ENCODE assay signal across 26 cellular contexts in the genomic region with DNA sequence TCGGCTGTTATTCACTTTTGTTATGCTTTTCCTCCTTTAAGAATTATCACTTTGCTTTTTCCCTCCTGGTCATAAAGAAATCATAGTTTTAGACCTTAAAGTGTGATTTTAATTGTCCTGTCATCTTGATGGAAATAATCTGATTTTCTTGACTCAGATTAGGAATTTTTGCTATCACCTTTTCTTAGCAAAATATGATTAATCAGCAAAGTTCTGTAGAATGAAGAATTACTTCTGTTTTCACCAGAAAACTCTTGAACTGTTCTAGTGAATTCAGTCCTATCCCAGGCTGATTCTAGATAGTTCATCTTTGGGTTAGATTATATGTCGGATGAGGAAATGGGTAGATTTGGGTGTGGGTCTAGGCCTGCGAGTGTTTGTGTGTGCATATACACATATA. TPM values are rescaled to one million over a fixed set of nuclear protein-coding genes. Genes with fewer than 3 reads are reported as not detected.
DNase-seq lines count a peak whose midpoint lies in the region; ATAC-seq, FAIRE-seq and TF ChIP-seq lines count a peak whose summit lies in the region.
"Had no signal": no experiment of that assay in that cellular context is flagged by ENCODE, and none has a peak within 500 bp of the region (broad histone marks: within the 10 kb centered on the region; RNA-seq: fewer than 3 reads in every experiment).

No MANE protein-coding gene starts in this region.

- TF ChIP-seq RAD21 in HepG2 (CRISPR knock-in tag; IDR thresholded peaks at IDR 0.05), result no peak

- CTCF ChIA-PET in HepG2 (lab: Yijun Ruan, JAX; ENCODE audit: low intra/inter-chr PET ratio, low total read pairs), result no interaction called here

- H2AFZ ChIP-seq in HepG2 (ENCODE audit: low read length) (no peak overlapping the region), astrocyte (ENCODE audit: low read depth, low read length) (no peak overlapping the region)

- H3K27ac Mint-ChIP-seq in astrocyte (ENCODE audit: unreplicated experiment), result no peak overlapping the region
- peak overlapping the region; percentile 14 for H3K27ac Mint-ChIP-seq in central memory CD8-positive, alpha-beta T cell (ENCODE audit: low read depth)

- peaks cover 17% of the 10 kb centered on the region for H3K4me1 Mint-ChIP-seq in astrocyte (ENCODE audit: low read depth, unreplicated experiment)
- peaks cover 7% of the 10 kb centered on the region for H3K4me1 Mint-ChIP-seq in central memory CD8-positive, alpha-beta T cell
- H3K4me1 Mint-ChIP-seq: CD14-positive monocyte had no signal

- H3K36me3 ChIP-seq in HepG2 (replicated peaks in 1 of 2; ENCODE audit: control insufficient read depth in 1 of 2, insufficient read depth in 2 of 2, low read length in 2 of 2) (no peaks in the 10 kb centered on the region), right lobe of liver (no peaks in the 10 kb centered on the region), astrocyte (ENCODE audit: insufficient read depth, low read length) (no peaks in the 10 kb centered on the region)
- H3K36me3 ChIP-seq: BE2C, BLaER1 had no signal

- H3K4me3 Mint-ChIP-seq in astrocyte (ENCODE audit: unreplicated experiment), result no peak overlapping the region
- H3K4me3 Mint-ChIP-seq in central memory CD8-positive, alpha-beta T cell, result no peak overlapping the region
- H3K4me3 Mint-ChIP-seq: CD14-positive monocyte; CD4-positive, alpha-beta memory T cell; CD4-positive, CD25-positive, alpha-beta regulatory T cell; CD8-positive, alpha-beta memory T cell had no signal

- POLR2A ChIA-PET in HepG2 (lab: Yijun Ruan, JAX), result no interaction called here

- H4K20me1 ChIP-seq in HepG2 (ENCODE audit: insufficient read depth, low read length) (no peaks in the 10 kb centered on the region), astrocyte (ENCODE audit: insufficient read depth, low read length) (peaks cover 5% of the 10 kb centered on the region)

- TF ChIP-seq CTCF in HepG2 (CRISPR knock-in tag; IDR thresholded peaks at IDR 0.05) (no peak), right lobe of liver (IDR thresholded peaks at IDR 0.05) (no peak), astrocyte (IDR thresholded peaks at IDR 0.05; ENCODE audit: insufficient read depth, low read depth, low read length) (no peak)

- H3K27ac ChIP-seq in HepG2 (ENCODE audit: extremely low read length, insufficient read depth, low read length) (no peak overlapping the region), right lobe of liver (no peak overlapping the region), astrocyte (ENCODE audit: low read depth, low read length) (no peak overlapping the region)
- H3K27ac ChIP-seq: 22Rv1, BLaER1 had no signal

- no peaks in the 10 kb centered on the region for H3K36me3 Mint-ChIP-seq in astrocyte (ENCODE audit: low read depth, unreplicated experiment)
- peaks cover 2% of the 10 kb centered on the region for H3K36me3 Mint-ChIP-seq in central memory CD8-positive, alpha-beta T cell (ENCODE audit: insufficient read depth)
- H3K36me3 Mint-ChIP-seq: CD14-positive monocyte; CD4-positive, alpha-beta memory T cell; CD4-positive, CD25-positive, alpha-beta regulatory T cell had no signal

- H3K4me1 ChIP-seq in HepG2 (ENCODE audit: insufficient read depth, low read length), result peaks cover 27% of the 10 kb centered on the region
- peaks cover 0 to 4% (median 0%) of the 10 kb centered on the region in 4 donors for H3K4me1 ChIP-seq in right lobe of liver
- H3K4me1 ChIP-seq in astrocyte (ENCODE audit: insufficient read depth, low read length), result peaks cover 7% of the 10 kb centered on the region
- H3K4me1 ChIP-seq: BLaER1 had no signal

- BruUV-seq in HepG2 (replicated peaks; lab: Mats Ljungman, UMichigan), result no TSS peak

- H3K9me3 ChIP-seq in HepG2 (ENCODE audit: low read length), result no peaks in the 10 kb centered on the region
- H3K9me3 ChIP-seq in right lobe of liver, result no peaks in the 10 kb centered on the region
- no peaks in the 10 kb centered on the region for H3K9me3 ChIP-seq in astrocyte (ENCODE audit: insufficient read depth, low read depth, low read length)
- H3K9me3 ChIP-seq: BE2C, BLaER1 had no signal

- DNase-seq in HepG2 (ENCODE audit: low spot score) (no peak), right lobe of liver (no peak), astrocyte (ENCODE audit: low read depth) (no peak), RCC 7860 (ENCODE audit: low spot score) (no peak)
- no peak for DNase-seq in central memory CD8-positive, alpha-beta T cell (ENCODE audit: low spot score in 2 of 2)
- DNase-seq: ACHN; BE2C; C1 segment of cervical spinal cord; CD4-positive, alpha-beta memory T cell; CD4-positive, CD25-positive, alpha-beta regulatory T cell; CD8-positive, alpha-beta memory T cell; COR-L47; DMS 273 treated with DMSO at 0.1 percent for 48 hours; DMS153; DMS53; DMS79; DND-41; EL; GDM1 had no signal

- no peak for FAIRE-seq in HepG2 (lab: Jason Lieb, UNC)
- FAIRE-seq in astrocyte (lab: Jason Lieb, UNC), result peak; percentile 47
- no peak for FAIRE-seq in RCC 7860 (lab: Jason Lieb, UNC)
- FAIRE-seq: GM12878, GM12892, GM18507 had no signal

- H3K9me3 Mint-ChIP-seq in astrocyte (ENCODE audit: unreplicated experiment), result no peaks in the 10 kb centered on the region
- H3K9me3 Mint-ChIP-seq in central memory CD8-positive, alpha-beta T cell, result no peaks in the 10 kb centered on the region
- H3K9me3 Mint-ChIP-seq: CD14-positive monocyte; CD4-positive, alpha-beta memory T cell; CD4-positive, CD25-positive, alpha-beta regulatory T cell; CD8-positive, alpha-beta memory T cell had no signal

- TF ChIP-seq POLR2A in HepG2 (IDR thresholded peaks at IDR 0.05; ENCODE audit: insufficient read depth in 1 of 2, low read depth in 2 of 2, low read length in 2 of 2), result no peak
- TF ChIP-seq POLR2A in right lobe of liver (IDR thresholded peaks at IDR 0.05), result no peak

- peaks cover 18% of the 10 kb centered on the region for H3K79me2 ChIP-seq in HepG2 (ENCODE audit: insufficient read depth, low read length)
- peaks cover 40% of the 10 kb centered on the region for H3K79me2 ChIP-seq in astrocyte (ENCODE audit: insufficient read depth, low read length)

- no peak for ATAC-seq in HepG2
- ATAC-seq in right lobe of liver, result no peak
- ATAC-seq in central memory CD8-positive, alpha-beta T cell (replicated peaks; ENCODE audit: extremely low read depth, poor library complexity, severe bottlenecking), result no peak
- ATAC-seq in HG03565 (IDR thresholded peaks at IDR 0.05; ENCODE audit: unreplicated experiment), result no peak
- ATAC-seq: GM12878 had no signal

- in situ Hi-C loops in HepG2 (cut with HindIII; ENCODE audit: extremely low pct_ligation_motif_present, low pct_unique_long_range_greater_than_20kb), result loop anchor here (25.0 kb wide), 1 partner anchor 757 kb away; no protein-coding TSS in a partner anchor

- H3K9ac ChIP-seq in HepG2 (ENCODE audit: insufficient read depth, low read depth, low read length) (no peak overlapping the region), astrocyte (ENCODE audit: low read length) (no peak overlapping the region)
- H3K9ac ChIP-seq: BLaER1 had no signal

- intact Hi-C loops in HepG2 (cut with micrococcal nuclease; ENCODE audit: unreplicated experiment), result loop anchor here (5.0 kb wide), 1 partner anchor 762 kb away; no protein-coding TSS in a partner anchor
- intact Hi-C loops in right lobe of liver (cut with DNase I), result loop anchor here (10.0 kb wide), 2 partner anchors 235 to 425 kb away; no protein-coding TSS in a partner anchor

- TF ChIP-seq EP300 in HepG2 (IDR thresholded peaks at IDR 0.05; ENCODE audit: low read depth in 2 of 2, low read length in 2 of 2) (no peak), HepG2 (CRISPR knock-in tag; IDR thresholded peaks at IDR 0.05; ENCODE audit: borderline replicate concordance) (no peak)

- H3K27me3 ChIP-seq in HepG2 (ENCODE audit: control insufficient read depth in 1 of 2, insufficient read depth in 2 of 2, low read length in 2 of 2) (no peaks in the 10 kb centered on the region), right lobe of liver (no peaks in the 10 kb centered on the region), astrocyte (ENCODE audit: insufficient read depth, low read length) (no peaks in the 10 kb centered on the region)
- H3K27me3 ChIP-seq: BE2C, BLaER1 had no signal

- H3K4me2 ChIP-seq in HepG2 (ENCODE audit: low read depth, low read length) (no peak overlapping the region), astrocyte (ENCODE audit: low read length) (no peak overlapping the region)
- H3K4me2 ChIP-seq: BLaER1 had no signal

- H3K27me3 Mint-ChIP-seq in astrocyte (ENCODE audit: low read depth, unreplicated experiment), result no peaks in the 10 kb centered on the region
- H3K27me3 Mint-ChIP-seq in central memory CD8-positive, alpha-beta T cell, result no peaks in the 10 kb centered on the region
- H3K27me3 Mint-ChIP-seq: CD4-positive, alpha-beta memory T cell; CD4-positive, CD25-positive, alpha-beta regulatory T cell; CD8-positive, alpha-beta memory T cell had no signal

- 90% methylated on average over 3 of the region's 3 CpGs for WGBS in HepG2 (ENCODE audit: low lambda C conversion rate)
- 89% methylated on average over 3 of the region's 3 CpGs for WGBS in right lobe of liver (ENCODE audit: insufficient coverage, low coverage, low lambda C conversion rate, missing lambda C conversion rate)

- no peak overlapping the region for H3K4me3 ChIP-seq in HepG2 (replicated peaks in 1 of 3; ENCODE audit: insufficient read depth in 1 of 3, low read depth in 2 of 3, low read length in 3 of 3)
- H3K4me3 ChIP-seq in right lobe of liver, result no peak overlapping the region
- H3K4me3 ChIP-seq in astrocyte (ENCODE audit: insufficient read depth, low read depth, low read length), result no peak overlapping the region
- H3K4me3 ChIP-seq: BLaER1, GM12878 had no signal

RNA-seq across cellular contexts. Expression of a gene that starts 12.2 kb away (rescaled TPM):
- total RNA-seq in HepG2 (2016; rRNA removed; fragmentation: Illumina TruSeq; extraction: Trizol), result 48.7 and 84.6 TPM in 2 replicates
- 22.7 and 23.9 TPM in 2 replicates for total RNA-seq in HepG2 (2016; cell fraction: cytosol; rRNA removed; fragmentation: Illumina TruSeq; extraction: Trizol; ENCODE audit: low read depth)
- total RNA-seq in HepG2 (2016; cell fraction: insoluble cytoplasmic fraction; rRNA removed; fragmentation: Illumina TruSeq; extraction: Trizol), result 58.0 and 83.6 TPM in 2 replicates
- total RNA-seq in HepG2 (2016; cell fraction: membrane; rRNA removed; fragmentation: Illumina TruSeq; extraction: Trizol), result 35.7 and 38.1 TPM in 2 replicates
- total RNA-seq in HepG2 (2016; cell fraction: nucleus; rRNA removed; fragmentation: Illumina TruSeq; extraction: Trizol), result 32.8 and 34.1 TPM in 2 replicates
- 4.2 and 6.4 TPM in 2 replicates for polyA plus RNA-seq in HepG2 (2011; rRNA removed)
- polyA plus RNA-seq in HepG2 (2011; cell fraction: cytosol; rRNA removed), result 2.9 and 4.7 TPM in 2 replicates
- 1.4 and 2.2 TPM in 2 replicates for polyA plus RNA-seq in HepG2 (2011; cell fraction: nucleus; rRNA removed)
- polyA plus RNA-seq in HepG2 (2012), result 21.0 and 28.1 TPM in 2 replicates
- polyA plus RNA-seq in HepG2 (2016; cell fraction: cytosol; fragmentation: Illumina TruSeq; extraction: Trizol; ENCODE audit: low read depth), result 25.4 and 39.7 TPM in 2 replicates
- 89.7 and 91.9 TPM in 2 replicates for polyA plus RNA-seq in HepG2 (2016; cell fraction: insoluble cytoplasmic fraction; fragmentation: Illumina TruSeq; extraction: Trizol; ENCODE audit: low read depth)
- 36.2 and 40.4 TPM in 2 replicates for polyA plus RNA-seq in HepG2 (2016; cell fraction: membrane; fragmentation: Illumina TruSeq; extraction: Trizol; ENCODE audit: low read depth)
- 38.0 and 40.1 TPM in 2 replicates for polyA plus RNA-seq in HepG2 (2016; cell fraction: nucleus; fragmentation: Illumina TruSeq; extraction: Trizol; ENCODE audit: insufficient read depth, low read depth)
- 6.4 and 8.1 TPM in 2 replicates for polyA minus RNA-seq in HepG2 (2011; rRNA and poly(A)+ RNA removed; ENCODE audit: low replicate concordance)
- polyA minus RNA-seq in HepG2 (2011; cell fraction: cytosol; rRNA and poly(A)+ RNA removed), result 5.3 and 6.2 TPM in 2 replicates
- polyA minus RNA-seq in HepG2 (2011; cell fraction: nucleus; rRNA and poly(A)+ RNA removed), result 8.4 and 9.8 TPM in 2 replicates
- 10 to 100 TPM; 10.1 to 14.6 (median 11.6) TPM for total RNA-seq in right lobe of liver
- total RNA-seq in astrocyte, result 11.0 and 12.5 TPM in 2 replicates
